1 cellular context compared by ENCODE assay signal in genomic region chr7:92833024-92833765, GRCh38.
TF ChIP-seq lines count a peak whose summit lies in the region.

No MANE protein-coding gene starts in this region.

TF ChIP-seq in HCT116, 20 proteins besides CTCF, POLR2A, EP300 and RAD21 (continued from another document):
- no peak for TF ChIP-seq CEBPB (IDR thresholded peaks at IDR 0.05; ENCODE audit: low read depth)
- no peak for TF ChIP-seq POLR2AphosphoS5 (IDR thresholded peaks at IDR 0.05; ENCODE audit: low read depth, low read length)
- TF ChIP-seq ZFX (IDR thresholded peaks at IDR 0.05) = 0 out of 2 replicates have a peak, but pooled peaks have one; percentile 25
- TF ChIP-seq ATF3 (IDR thresholded peaks at IDR 0.05) = no peak
- TF ChIP-seq FOSL1 (IDR thresholded peaks at IDR 0.05; ENCODE audit: low read depth) = no peak
- TF ChIP-seq EZH2phosphoT487 (IDR thresholded peaks at IDR 0.05; ENCODE audit: borderline replicate concordance) = no peak
- TF ChIP-seq YY1 (IDR thresholded peaks at IDR 0.05; ENCODE audit: extremely low read depth, insufficient replicate concordance, low read depth, low read length) = no peak
- TF ChIP-seq REST (IDR thresholded peaks at IDR 0.05; ENCODE audit: low read depth) = no peak
- no peak for TF ChIP-seq ELF1 (IDR thresholded peaks at IDR 0.05; ENCODE audit: borderline replicate concordance, low read depth)
- no peak for TF ChIP-seq ZNF274 (IDR thresholded peaks at IDR 0.05; ENCODE audit: low read depth, low read length)
- peak; percentile 53 for TF ChIP-seq TCF7L2 (IDR thresholded peaks at IDR 0.05; ENCODE audit: borderline replicate concordance, extremely low read depth, insufficient read depth, insufficient read length)
- no peak for TF ChIP-seq SP1 (IDR thresholded peaks at IDR 0.05; ENCODE audit: low read depth)
- TF ChIP-seq MAX (IDR thresholded peaks at IDR 0.05) = peak; percentile 96
- no peak for TF ChIP-seq JUND (IDR thresholded peaks at IDR 0.05)
TF ChIP-seq in HCT116: peak in this region for 5.
